ENCODE assay signal across 8 cellular contexts in the genomic region with DNA sequence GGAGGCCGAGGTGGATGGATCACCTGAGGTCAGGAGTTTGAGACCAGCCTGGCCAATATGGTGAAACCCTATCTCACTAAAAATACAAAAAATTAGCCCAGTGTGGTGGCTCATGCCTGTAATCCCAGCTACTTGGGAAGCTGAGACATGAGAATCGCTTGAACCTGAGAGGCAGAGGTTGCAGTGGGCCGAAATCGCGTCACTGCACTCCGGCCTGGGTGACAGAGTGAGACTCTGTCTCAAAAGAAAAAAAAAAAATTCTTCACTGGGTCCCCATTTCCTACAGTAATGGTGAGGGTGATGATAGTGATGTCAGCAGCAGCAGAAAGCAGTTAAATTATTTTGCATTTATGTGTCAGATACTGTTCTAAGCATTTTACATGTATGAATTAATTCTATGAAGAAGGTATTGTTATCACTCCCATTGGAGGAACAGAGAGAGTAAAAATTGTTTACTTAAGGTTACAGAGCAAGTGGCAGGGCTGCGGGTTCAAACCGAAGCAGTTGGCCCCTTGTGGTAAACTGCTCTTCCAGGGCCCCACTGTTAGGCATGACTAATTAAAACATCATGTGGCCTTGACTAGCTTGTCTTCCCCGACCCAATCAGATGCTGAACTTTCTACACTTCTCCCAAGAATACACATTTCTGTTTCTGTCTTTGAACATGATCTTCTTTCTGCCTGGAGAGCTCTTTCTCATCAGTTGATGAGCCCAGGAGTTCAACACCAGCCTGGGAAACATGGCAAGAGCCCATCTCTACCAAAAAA. TPM values are rescaled to one million over a fixed set of nuclear protein-coding genes. Genes with fewer than 3 reads are reported as not detected.
DNase-seq lines count a peak whose midpoint lies in the region; ATAC-seq and TF ChIP-seq lines count a peak whose summit lies in the region.

No MANE protein-coding gene starts in this region.

- peak overlapping the region; percentile 85 for H3K27ac Mint-ChIP-seq in activated naive CD8-positive, alpha-beta T cell treated with anti-CD3 and anti-CD28 coated beads, Interleukin-2, amount 10 ng/mL, durations not matched to agents 7 days and 5 days
- H3K27ac Mint-ChIP-seq in osteocyte (ENCODE audit: unreplicated experiment): peak overlapping the region; percentile 16

- POLR2A ChIA-PET in activated naive CD8-positive, alpha-beta T cell treated with anti-CD3 and anti-CD28 coated beads, Interleukin-2, amount 10 ng/mL, durations not matched to agents 7 days and 5 days (lab: Charles Lee): interaction anchor here (0.6 to 1.2 kb wide), 2 partner anchors 46 to 64 kb away, joined by 4 to 5 read pairs; a partner anchor contains a TSS

- ATAC-seq in activated naive CD8-positive, alpha-beta T cell treated with anti-CD3 and anti-CD28 coated beads, Interleukin-2, amount 10 ng/mL, durations not matched to agents 7 days and 5 days (ENCODE audit: low read depth): peak; percentile 61
- ATAC-seq in GM21786 (IDR thresholded peaks at IDR 0.05; ENCODE audit: unreplicated experiment): no peak

- H3K27me3 Mint-ChIP-seq in activated naive CD8-positive, alpha-beta T cell treated with anti-CD3 and anti-CD28 coated beads, Interleukin-2, amount 10 ng/mL, durations not matched to agents 7 days and 5 days: no peaks in the 10 kb centered on the region
- H3K27me3 Mint-ChIP-seq in osteocyte (ENCODE audit: unreplicated experiment): no peaks in the 10 kb centered on the region

- no peaks in the 10 kb centered on the region for H3K9me3 Mint-ChIP-seq in activated naive CD8-positive, alpha-beta T cell treated with anti-CD3 and anti-CD28 coated beads, Interleukin-2, amount 10 ng/mL, durations not matched to agents 7 days and 5 days
- H3K9me3 Mint-ChIP-seq in osteocyte (ENCODE audit: unreplicated experiment): no peaks in the 10 kb centered on the region

- peaks cover 48% of the 10 kb centered on the region for H3K4me1 Mint-ChIP-seq in activated naive CD8-positive, alpha-beta T cell treated with anti-CD3 and anti-CD28 coated beads, Interleukin-2, amount 10 ng/mL, durations not matched to agents 7 days and 5 days
- peaks cover 30% of the 10 kb centered on the region for H3K4me1 Mint-ChIP-seq in osteocyte (ENCODE audit: unreplicated experiment)

- peaks cover 55% of the 10 kb centered on the region for H3K36me3 Mint-ChIP-seq in activated naive CD8-positive, alpha-beta T cell treated with anti-CD3 and anti-CD28 coated beads, Interleukin-2, amount 10 ng/mL, durations not matched to agents 7 days and 5 days
- H3K36me3 Mint-ChIP-seq in osteocyte (ENCODE audit: unreplicated experiment): peaks cover 57% of the 10 kb centered on the region

- peak overlapping the region; percentile 56 for H3K4me3 Mint-ChIP-seq in activated naive CD8-positive, alpha-beta T cell treated with anti-CD3 and anti-CD28 coated beads, Interleukin-2, amount 10 ng/mL, durations not matched to agents 7 days and 5 days
- H3K4me3 Mint-ChIP-seq in osteocyte (ENCODE audit: unreplicated experiment): no peak overlapping the region

- no peak for TF ChIP-seq CTCF in osteocyte (IDR thresholded peaks at IDR 0.05)

- peak; percentile 70 for DNase-seq in activated CD4-positive, alpha-beta T cell treated with anti-CD3 and anti-CD28 coated beads for 48 hours
- no peak for DNase-seq in activated CD4-positive, alpha-beta T cell treated with anti-CD3 and anti-CD28 coated beads, Interleukin-2, amount 50 U/mL, for 4 hours
- DNase-seq in MV-4-11 (lab: John Stamatoyannopoulos, UW): peak; percentile 87
- no peak for DNase-seq in activated naive CD8-positive, alpha-beta T cell treated with anti-CD3 and anti-CD28 coated beads, Interleukin-2, amount 10 ng/mL, durations not matched to agents 7 days and 5 days
- DNase-seq in osteocyte (ENCODE audit: extremely low spot score, unreplicated experiment): no peak
- no peak for DNase-seq in NCI-H526 (lab: John Stamatoyannopoulos, UW)
- no peak for DNase-seq in DMS53 treated with DMSO at 0.1 percent for 48 hours (lab: John Stamatoyannopoulos, UW; ENCODE audit: unreplicated experiment)

RNA-seq across cellular contexts. Expression of a gene that starts 45.8 kb away (rescaled TPM):
- 100 to 1,000 TPM; 128 to 131 TPM for total RNA-seq in activated naive CD8-positive, alpha-beta T cell treated with anti-CD3 and anti-CD28 coated beads, Interleukin-2, amount 10 ng/mL, durations not matched to agents 7 days and 5 days
- 280 and 281 TPM in 2 replicates for total RNA-seq in osteocyte

RNA-seq across cellular contexts. Expression of a gene that starts 54.1 kb away (rescaled TPM):
- total RNA-seq in activated naive CD8-positive, alpha-beta T cell treated with anti-CD3 and anti-CD28 coated beads, Interleukin-2, amount 10 ng/mL, durations not matched to agents 7 days and 5 days: 100 to 1,000 TPM; 125 to 131 TPM
- 45.5 and 47.7 TPM in 2 replicates for total RNA-seq in osteocyte

Comparison
In these comparisons a context has a peak if more than half of its experiments do, and no peak if none do; other contexts are left out.
1. DNase-seq: peak in activated CD4-positive, alpha-beta T cell treated with anti-CD3 and anti-CD28 coated beads for 48 hours (single experiment) and MV-4-11 (single experiment); none in activated CD4-positive, alpha-beta T cell treated with anti-CD3 and anti-CD28 coated beads, Interleukin-2, amount 50 U/mL, for 4 hours (0 of 2), activated naive CD8-positive, alpha-beta T cell treated with anti-CD3 and anti-CD28 coated beads, Interleukin-2, amount 10 ng/mL, durations not matched to agents 7 days and 5 days (single experiment), osteocyte (single experiment), NCI-H526 (0 of 2) and DMS53 treated with DMSO at 0.1 percent for 48 hours (single experiment).